ENCODE assay signal across 1 cellular context in genomic region chr4:98995183-98996055, GRCh38.
TF ChIP-seq lines count a peak whose summit lies in the region.

METAP1 (plus strand) TSS chr4:98995721; CDS start chr4:98995754, 33 bp downstream.

TF ChIP-seq in HepG2, 621 proteins besides CTCF, POLR2A, EP300 and RAD21 (continued from another document and continues in another):
- TF ChIP-seq MXI1 (IDR thresholded peaks at IDR 0.05; ENCODE audit: borderline replicate concordance, low read depth, low read length) (peak; percentile 74; the same call in 1 of the 3 replicates), SRSF4 (IDR thresholded peaks at IDR 0.05; ENCODE audit: low read depth, low read length, poor library complexity, severe bottlenecking) (no peak), ZNF44 (CRISPR knock-in tag; IDR thresholded peaks at IDR 0.05) (no peak), ZNF160 (CRISPR knock-in tag; IDR thresholded peaks at IDR 0.05) (no peak; the same call in none of the 2 replicates), MZF1 (CRISPR knock-in tag; IDR thresholded peaks at IDR 0.05; ENCODE audit: borderline replicate concordance) (no peak), MAZ (IDR thresholded peaks at IDR 0.05; ENCODE audit: borderline replicate concordance, low read depth, low read length) (0 out of 2 replicates have a peak, but pooled peaks have one; percentile 23), MAZ (CRISPR knock-in tag; IDR thresholded peaks at IDR 0.05; ENCODE audit: low read depth) (peak; percentile 88), ZSCAN21 (CRISPR knock-in tag; IDR thresholded peaks at IDR 0.05; ENCODE audit: borderline replicate concordance) (peak; percentile 68; the same call in 1 of the 2 replicates), ETS1 (CRISPR knock-in tag; IDR thresholded peaks at IDR 0.05) (no peak), ZBTB10 (CRISPR knock-in tag; IDR thresholded peaks at IDR 0.05; ENCODE audit: borderline replicate concordance) (peak; percentile 60; the same call in 1 of the 2 replicates), MATR3 (CRISPR knock-in tag; IDR thresholded peaks at IDR 0.05) (no peak), HES4 (CRISPR knock-in tag; IDR thresholded peaks at IDR 0.05; ENCODE audit: borderline replicate concordance) (peak; percentile 35; the same call in 1 of the 2 replicates), PHB2 (IDR thresholded peaks at IDR 0.05; ENCODE audit: partially characterized antibody) (no peak), TCF12 (IDR thresholded peaks at IDR 0.05) (no peak), TCF12 (CRISPR knock-in tag; IDR thresholded peaks at IDR 0.05) (no peak), ZNF30 (CRISPR knock-in tag; IDR thresholded peaks at IDR 0.05) (no peak), NFKBIZ (CRISPR knock-in tag; IDR thresholded peaks at IDR 0.05) (0 out of 2 replicates have a peak, but pooled peaks have one; percentile 41), ZFP36L1 (CRISPR knock-in tag; IDR thresholded peaks at IDR 0.05) (peak; percentile 69), ZNF678 (CRISPR knock-in tag; IDR thresholded peaks at IDR 0.05) (no peak), ZNF773 (CRISPR knock-in tag; IDR thresholded peaks at IDR 0.05; ENCODE audit: borderline replicate concordance) (0 out of 2 replicates have a peak, but pooled peaks have one; percentile 57), ONECUT2 (CRISPR knock-in tag; IDR thresholded peaks at IDR 0.05) (no peak), ZNF354B (CRISPR knock-in tag; IDR thresholded peaks at IDR 0.05) (no peak), KMT2A (CRISPR knock-in tag; IDR thresholded peaks at IDR 0.05) (0 out of 2 replicates have a peak, but pooled peaks have one; percentile 39), ISL2 (CRISPR knock-in tag; IDR thresholded peaks at IDR 0.05) (peak; percentile 55), NFE2 (CRISPR knock-in tag; IDR thresholded peaks at IDR 0.05) (0 out of 2 replicates have a peak, but pooled peaks have one; percentile 11), ZSCAN29 (CRISPR knock-in tag; conservative IDR thresholded peaks at IDR 0.05) (peak; percentile 50), DPF2 (CRISPR knock-in tag; IDR thresholded peaks at IDR 0.05; ENCODE audit: borderline replicate concordance, low read depth) (no peak), ZFP36L2 (CRISPR knock-in tag; IDR thresholded peaks at IDR 0.05) (no peak), HMGXB3 (CRISPR knock-in tag; IDR thresholded peaks at IDR 0.05; ENCODE audit: borderline replicate concordance) (no peak), RFX1 (IDR thresholded peaks at IDR 0.05) (no peak), ZBTB26 (CRISPR knock-in tag; IDR thresholded peaks at IDR 0.05; ENCODE audit: borderline replicate concordance) (no peak), ZBTB3 (CRISPR knock-in tag; IDR thresholded peaks at IDR 0.05; ENCODE audit: borderline replicate concordance, low read depth) (0 out of 2 replicates have a peak, but pooled peaks have one; percentile 22), RXRB (CRISPR knock-in tag; IDR thresholded peaks at IDR 0.05; ENCODE audit: borderline replicate concordance) (peak; percentile 9; the same call in 1 of the 2 replicates), BHLHE40 (IDR thresholded peaks at IDR 0.05; ENCODE audit: low read length) (no peak), ZNF800 (CRISPR knock-in tag; IDR thresholded peaks at IDR 0.05) (no peak)
- TF ChIP-seq, protein P1, sequence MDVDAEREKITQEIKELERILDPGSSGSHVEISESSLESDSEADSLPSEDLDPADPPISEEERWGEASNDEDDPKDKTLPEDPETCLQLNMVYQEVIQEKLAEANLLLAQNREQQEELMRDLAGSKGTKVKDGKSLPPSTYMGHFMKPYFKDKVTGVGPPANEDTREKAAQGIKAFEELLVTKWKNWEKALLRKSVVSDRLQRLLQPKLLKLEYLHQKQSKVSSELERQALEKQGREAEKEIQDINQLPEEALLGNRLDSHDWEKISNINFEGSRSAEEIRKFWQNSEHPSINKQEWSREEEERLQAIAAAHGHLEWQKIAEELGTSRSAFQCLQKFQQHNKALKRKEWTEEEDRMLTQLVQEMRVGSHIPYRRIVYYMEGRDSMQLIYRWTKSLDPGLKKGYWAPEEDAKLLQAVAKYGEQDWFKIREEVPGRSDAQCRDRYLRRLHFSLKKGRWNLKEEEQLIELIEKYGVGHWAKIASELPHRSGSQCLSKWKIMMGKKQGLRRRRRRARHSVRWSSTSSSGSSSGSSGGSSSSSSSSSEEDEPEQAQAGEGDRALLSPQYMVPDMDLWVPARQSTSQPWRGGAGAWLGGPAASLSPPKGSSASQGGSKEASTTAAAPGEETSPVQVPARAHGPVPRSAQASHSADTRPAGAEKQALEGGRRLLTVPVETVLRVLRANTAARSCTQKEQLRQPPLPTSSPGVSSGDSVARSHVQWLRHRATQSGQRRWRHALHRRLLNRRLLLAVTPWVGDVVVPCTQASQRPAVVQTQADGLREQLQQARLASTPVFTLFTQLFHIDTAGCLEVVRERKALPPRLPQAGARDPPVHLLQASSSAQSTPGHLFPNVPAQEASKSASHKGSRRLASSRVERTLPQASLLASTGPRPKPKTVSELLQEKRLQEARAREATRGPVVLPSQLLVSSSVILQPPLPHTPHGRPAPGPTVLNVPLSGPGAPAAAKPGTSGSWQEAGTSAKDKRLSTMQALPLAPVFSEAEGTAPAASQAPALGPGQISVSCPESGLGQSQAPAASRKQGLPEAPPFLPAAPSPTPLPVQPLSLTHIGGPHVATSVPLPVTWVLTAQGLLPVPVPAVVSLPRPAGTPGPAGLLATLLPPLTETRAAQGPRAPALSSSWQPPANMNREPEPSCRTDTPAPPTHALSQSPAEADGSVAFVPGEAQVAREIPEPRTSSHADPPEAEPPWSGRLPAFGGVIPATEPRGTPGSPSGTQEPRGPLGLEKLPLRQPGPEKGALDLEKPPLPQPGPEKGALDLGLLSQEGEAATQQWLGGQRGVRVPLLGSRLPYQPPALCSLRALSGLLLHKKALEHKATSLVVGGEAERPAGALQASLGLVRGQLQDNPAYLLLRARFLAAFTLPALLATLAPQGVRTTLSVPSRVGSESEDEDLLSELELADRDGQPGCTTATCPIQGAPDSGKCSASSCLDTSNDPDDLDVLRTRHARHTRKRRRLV (CRISPR knock-in tag; IDR thresholded peaks at IDR 0.05), result no peak
- TF ChIP-seq, protein P2, sequence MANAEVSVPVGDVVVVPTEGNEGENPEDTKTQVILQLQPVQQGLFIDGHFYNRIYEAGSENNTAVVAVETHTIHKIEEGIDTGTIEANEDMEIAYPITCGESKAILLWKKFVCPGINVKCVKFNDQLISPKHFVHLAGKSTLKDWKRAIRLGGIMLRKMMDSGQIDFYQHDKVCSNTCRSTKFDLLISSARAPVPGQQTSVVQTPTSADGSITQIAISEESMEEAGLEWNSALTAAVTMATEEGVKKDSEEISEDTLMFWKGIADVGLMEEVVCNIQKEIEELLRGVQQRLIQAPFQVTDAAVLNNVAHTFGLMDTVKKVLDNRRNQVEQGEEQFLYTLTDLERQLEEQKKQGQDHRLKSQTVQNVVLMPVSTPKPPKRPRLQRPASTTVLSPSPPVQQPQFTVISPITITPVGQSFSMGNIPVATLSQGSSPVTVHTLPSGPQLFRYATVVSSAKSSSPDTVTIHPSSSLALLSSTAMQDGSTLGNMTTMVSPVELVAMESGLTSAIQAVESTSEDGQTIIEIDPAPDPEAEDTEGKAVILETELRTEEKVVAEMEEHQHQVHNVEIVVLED (CRISPR knock-in tag; IDR thresholded peaks at IDR 0.05; ENCODE audit: borderline replicate concordance), result peak; percentile 67
- TF ChIP-seq, protein P3, sequence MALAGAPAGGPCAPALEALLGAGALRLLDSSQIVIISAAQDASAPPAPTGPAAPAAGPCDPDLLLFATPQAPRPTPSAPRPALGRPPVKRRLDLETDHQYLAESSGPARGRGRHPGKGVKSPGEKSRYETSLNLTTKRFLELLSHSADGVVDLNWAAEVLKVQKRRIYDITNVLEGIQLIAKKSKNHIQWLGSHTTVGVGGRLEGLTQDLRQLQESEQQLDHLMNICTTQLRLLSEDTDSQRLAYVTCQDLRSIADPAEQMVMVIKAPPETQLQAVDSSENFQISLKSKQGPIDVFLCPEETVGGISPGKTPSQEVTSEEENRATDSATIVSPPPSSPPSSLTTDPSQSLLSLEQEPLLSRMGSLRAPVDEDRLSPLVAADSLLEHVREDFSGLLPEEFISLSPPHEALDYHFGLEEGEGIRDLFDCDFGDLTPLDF (CRISPR knock-in tag; IDR thresholded peaks at IDR 0.05), result peak; percentile 55
